1 cellular context compared by ENCODE assay signal in genomic region chrX:129771266-129771995, GRCh38.
TF ChIP-seq lines count a peak whose summit lies in the region.

No MANE protein-coding gene starts in this region.

TF ChIP-seq in SK-N-SH, 30 proteins besides CTCF, POLR2A, EP300 and RAD21 (continued from another document):
- no peak for TF ChIP-seq REST (IDR thresholded peaks at IDR 0.05; ENCODE audit: low read depth, low read length)
- no peak for TF ChIP-seq ELF1 (IDR thresholded peaks at IDR 0.05)
- no peak for TF ChIP-seq MAX (IDR thresholded peaks at IDR 0.05; ENCODE audit: low read depth)
- no peak for TF ChIP-seq TCF12 (IDR thresholded peaks at IDR 0.05)
- no peak for TF ChIP-seq CHD2 (IDR thresholded peaks at IDR 0.05; ENCODE audit: low read length, partially characterized antibody)
- TF ChIP-seq GATA2 (CRISPR knock-in tag; IDR thresholded peaks at IDR 0.05): no peak
- TF ChIP-seq PBX3 (IDR thresholded peaks at IDR 0.05): no peak
- no peak for TF ChIP-seq GABPA (IDR thresholded peaks at IDR 0.05; ENCODE audit: low read depth)
- no peak for TF ChIP-seq IRF3 (IDR thresholded peaks at IDR 0.05; ENCODE audit: low read depth, low read length)
- TF ChIP-seq FOXJ3 (CRISPR knock-in tag; IDR thresholded peaks at IDR 0.05): no peak
- TF ChIP-seq MEF2A (IDR thresholded peaks at IDR 0.05; ENCODE audit: borderline replicate concordance, low read depth): no peak
- TF ChIP-seq MXI1 (IDR thresholded peaks at IDR 0.05; ENCODE audit: low read depth, low read length): no peak
- TF ChIP-seq FOXM1 (IDR thresholded peaks at IDR 0.05; ENCODE audit: low read depth): no peak
- no peak for TF ChIP-seq FOSL2 (IDR thresholded peaks at IDR 0.05; ENCODE audit: borderline replicate concordance, low read depth)
- no peak for TF ChIP-seq SIN3A (IDR thresholded peaks at IDR 0.05; ENCODE audit: borderline replicate concordance, low read depth, low read length)
- no peak for TF ChIP-seq SMC3 (IDR thresholded peaks at IDR 0.05; ENCODE audit: low read depth, low read length)
